In the genomic region with DNA sequence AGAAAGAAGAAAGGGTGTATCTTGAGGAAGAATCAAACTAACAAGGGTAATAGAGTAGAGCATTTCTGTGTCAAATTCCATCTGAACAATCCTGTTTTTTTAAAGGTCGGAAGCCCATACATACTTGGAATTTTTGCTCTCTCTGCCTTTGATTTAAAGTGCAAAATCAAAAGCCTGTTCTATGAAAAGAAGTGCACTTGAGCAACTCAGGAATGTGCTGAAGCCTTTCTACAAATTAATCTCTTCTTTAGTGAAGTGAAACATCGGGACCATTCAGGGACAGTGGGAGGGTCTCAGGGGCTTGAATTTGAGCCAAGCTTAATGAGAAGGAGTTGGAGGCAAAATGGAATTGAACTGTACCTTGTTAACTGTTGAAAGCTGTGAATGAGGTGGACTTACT, we compare ENCODE assay signal across 1 cellular context.
TF ChIP-seq lines count a peak whose summit lies in the region.

No MANE protein-coding gene starts in this region.

TF ChIP-seq in H1, 55 proteins besides CTCF, POLR2A, EP300 and RAD21:
- TF ChIP-seq TAF1 (IDR thresholded peaks at IDR 0.05; ENCODE audit: low read depth, low read length) (no peak), TBP (IDR thresholded peaks at IDR 0.05; ENCODE audit: low read depth, low read length) (no peak), TEAD4 (IDR thresholded peaks at IDR 0.05; ENCODE audit: low read depth, low read length) (no peak), ZNF274 (IDR thresholded peaks at IDR 0.05; ENCODE audit: borderline replicate concordance, extremely low read depth, low read length) (no peak), BCL11A (IDR thresholded peaks at IDR 0.05; ENCODE audit: low read depth in 2 of 2, low read length in 2 of 2) (no peak), BACH1 (IDR thresholded peaks at IDR 0.05; ENCODE audit: low read length) (no peak), SP1 (IDR thresholded peaks at IDR 0.05; ENCODE audit: low read depth, low read length) (no peak), EZH2 (IDR thresholded peaks at IDR 0.05; ENCODE audit: low read depth, low read length, severe bottlenecking) (no peak), NRF1 (IDR thresholded peaks at IDR 0.05; ENCODE audit: low read depth, low read length) (no peak), KDM1A (IDR thresholded peaks at IDR 0.05; ENCODE audit: borderline replicate concordance, low read length) (no peak), RBBP5 (IDR thresholded peaks at IDR 0.05; ENCODE audit: borderline replicate concordance, low read depth, low read length) (no peak), YY1 (IDR thresholded peaks at IDR 0.05; ENCODE audit: low read depth, low read length) (no peak), NANOG (IDR thresholded peaks at IDR 0.05; ENCODE audit: insufficient read depth, low read depth, low read length, poor library complexity, severe bottlenecking) (no peak)
- TF ChIP-seq, protein P1, sequence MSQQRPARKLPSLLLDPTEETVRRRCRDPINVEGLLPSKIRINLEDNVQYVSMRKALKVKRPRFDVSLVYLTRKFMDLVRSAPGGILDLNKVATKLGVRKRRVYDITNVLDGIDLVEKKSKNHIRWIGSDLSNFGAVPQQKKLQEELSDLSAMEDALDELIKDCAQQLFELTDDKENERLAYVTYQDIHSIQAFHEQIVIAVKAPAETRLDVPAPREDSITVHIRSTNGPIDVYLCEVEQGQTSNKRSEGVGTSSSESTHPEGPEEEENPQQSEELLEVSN (IDR thresholded peaks at IDR 0.05): no peak
- TF ChIP-seq, protein P2, sequence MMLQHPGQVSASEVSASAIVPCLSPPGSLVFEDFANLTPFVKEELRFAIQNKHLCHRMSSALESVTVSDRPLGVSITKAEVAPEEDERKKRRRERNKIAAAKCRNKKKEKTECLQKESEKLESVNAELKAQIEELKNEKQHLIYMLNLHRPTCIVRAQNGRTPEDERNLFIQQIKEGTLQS (IDR thresholded peaks at IDR 0.05; ENCODE audit: insufficient read depth, low read depth, low read length): no peak
- TF ChIP-seq, protein P3, sequence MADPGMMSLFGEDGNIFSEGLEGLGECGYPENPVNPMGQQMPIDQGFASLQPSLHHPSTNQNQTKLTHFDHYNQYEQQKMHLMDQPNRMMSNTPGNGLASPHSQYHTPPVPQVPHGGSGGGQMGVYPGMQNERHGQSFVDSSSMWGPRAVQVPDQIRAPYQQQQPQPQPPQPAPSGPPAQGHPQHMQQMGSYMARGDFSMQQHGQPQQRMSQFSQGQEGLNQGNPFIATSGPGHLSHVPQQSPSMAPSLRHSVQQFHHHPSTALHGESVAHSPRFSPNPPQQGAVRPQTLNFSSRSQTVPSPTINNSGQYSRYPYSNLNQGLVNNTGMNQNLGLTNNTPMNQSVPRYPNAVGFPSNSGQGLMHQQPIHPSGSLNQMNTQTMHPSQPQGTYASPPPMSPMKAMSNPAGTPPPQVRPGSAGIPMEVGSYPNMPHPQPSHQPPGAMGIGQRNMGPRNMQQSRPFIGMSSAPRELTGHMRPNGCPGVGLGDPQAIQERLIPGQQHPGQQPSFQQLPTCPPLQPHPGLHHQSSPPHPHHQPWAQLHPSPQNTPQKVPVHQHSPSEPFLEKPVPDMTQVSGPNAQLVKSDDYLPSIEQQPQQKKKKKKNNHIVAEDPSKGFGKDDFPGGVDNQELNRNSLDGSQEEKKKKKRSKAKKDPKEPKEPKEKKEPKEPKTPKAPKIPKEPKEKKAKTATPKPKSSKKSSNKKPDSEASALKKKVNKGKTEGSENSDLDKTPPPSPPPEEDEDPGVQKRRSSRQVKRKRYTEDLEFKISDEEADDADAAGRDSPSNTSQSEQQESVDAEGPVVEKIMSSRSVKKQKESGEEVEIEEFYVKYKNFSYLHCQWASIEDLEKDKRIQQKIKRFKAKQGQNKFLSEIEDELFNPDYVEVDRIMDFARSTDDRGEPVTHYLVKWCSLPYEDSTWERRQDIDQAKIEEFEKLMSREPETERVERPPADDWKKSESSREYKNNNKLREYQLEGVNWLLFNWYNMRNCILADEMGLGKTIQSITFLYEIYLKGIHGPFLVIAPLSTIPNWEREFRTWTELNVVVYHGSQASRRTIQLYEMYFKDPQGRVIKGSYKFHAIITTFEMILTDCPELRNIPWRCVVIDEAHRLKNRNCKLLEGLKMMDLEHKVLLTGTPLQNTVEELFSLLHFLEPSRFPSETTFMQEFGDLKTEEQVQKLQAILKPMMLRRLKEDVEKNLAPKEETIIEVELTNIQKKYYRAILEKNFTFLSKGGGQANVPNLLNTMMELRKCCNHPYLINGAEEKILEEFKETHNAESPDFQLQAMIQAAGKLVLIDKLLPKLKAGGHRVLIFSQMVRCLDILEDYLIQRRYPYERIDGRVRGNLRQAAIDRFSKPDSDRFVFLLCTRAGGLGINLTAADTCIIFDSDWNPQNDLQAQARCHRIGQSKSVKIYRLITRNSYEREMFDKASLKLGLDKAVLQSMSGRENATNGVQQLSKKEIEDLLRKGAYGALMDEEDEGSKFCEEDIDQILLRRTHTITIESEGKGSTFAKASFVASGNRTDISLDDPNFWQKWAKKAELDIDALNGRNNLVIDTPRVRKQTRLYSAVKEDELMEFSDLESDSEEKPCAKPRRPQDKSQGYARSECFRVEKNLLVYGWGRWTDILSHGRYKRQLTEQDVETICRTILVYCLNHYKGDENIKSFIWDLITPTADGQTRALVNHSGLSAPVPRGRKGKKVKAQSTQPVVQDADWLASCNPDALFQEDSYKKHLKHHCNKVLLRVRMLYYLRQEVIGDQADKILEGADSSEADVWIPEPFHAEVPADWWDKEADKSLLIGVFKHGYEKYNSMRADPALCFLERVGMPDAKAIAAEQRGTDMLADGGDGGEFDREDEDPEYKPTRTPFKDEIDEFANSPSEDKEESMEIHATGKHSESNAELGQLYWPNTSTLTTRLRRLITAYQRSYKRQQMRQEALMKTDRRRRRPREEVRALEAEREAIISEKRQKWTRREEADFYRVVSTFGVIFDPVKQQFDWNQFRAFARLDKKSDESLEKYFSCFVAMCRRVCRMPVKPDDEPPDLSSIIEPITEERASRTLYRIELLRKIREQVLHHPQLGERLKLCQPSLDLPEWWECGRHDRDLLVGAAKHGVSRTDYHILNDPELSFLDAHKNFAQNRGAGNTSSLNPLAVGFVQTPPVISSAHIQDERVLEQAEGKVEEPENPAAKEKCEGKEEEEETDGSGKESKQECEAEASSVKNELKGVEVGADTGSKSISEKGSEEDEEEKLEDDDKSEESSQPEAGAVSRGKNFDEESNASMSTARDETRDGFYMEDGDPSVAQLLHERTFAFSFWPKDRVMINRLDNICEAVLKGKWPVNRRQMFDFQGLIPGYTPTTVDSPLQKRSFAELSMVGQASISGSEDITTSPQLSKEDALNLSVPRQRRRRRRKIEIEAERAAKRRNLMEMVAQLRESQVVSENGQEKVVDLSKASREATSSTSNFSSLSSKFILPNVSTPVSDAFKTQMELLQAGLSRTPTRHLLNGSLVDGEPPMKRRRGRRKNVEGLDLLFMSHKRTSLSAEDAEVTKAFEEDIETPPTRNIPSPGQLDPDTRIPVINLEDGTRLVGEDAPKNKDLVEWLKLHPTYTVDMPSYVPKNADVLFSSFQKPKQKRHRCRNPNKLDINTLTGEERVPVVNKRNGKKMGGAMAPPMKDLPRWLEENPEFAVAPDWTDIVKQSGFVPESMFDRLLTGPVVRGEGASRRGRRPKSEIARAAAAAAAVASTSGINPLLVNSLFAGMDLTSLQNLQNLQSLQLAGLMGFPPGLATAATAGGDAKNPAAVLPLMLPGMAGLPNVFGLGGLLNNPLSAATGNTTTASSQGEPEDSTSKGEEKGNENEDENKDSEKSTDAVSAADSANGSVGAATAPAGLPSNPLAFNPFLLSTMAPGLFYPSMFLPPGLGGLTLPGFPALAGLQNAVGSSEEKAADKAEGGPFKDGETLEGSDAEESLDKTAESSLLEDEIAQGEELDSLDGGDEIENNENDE (IDR thresholded peaks at IDR 0.05; ENCODE audit: insufficient replicate concordance, low read length): no peak
TF ChIP-seq in H1: peak in this region for 0.
